8 cellular contexts compared by ENCODE assay signal in the genomic region with DNA sequence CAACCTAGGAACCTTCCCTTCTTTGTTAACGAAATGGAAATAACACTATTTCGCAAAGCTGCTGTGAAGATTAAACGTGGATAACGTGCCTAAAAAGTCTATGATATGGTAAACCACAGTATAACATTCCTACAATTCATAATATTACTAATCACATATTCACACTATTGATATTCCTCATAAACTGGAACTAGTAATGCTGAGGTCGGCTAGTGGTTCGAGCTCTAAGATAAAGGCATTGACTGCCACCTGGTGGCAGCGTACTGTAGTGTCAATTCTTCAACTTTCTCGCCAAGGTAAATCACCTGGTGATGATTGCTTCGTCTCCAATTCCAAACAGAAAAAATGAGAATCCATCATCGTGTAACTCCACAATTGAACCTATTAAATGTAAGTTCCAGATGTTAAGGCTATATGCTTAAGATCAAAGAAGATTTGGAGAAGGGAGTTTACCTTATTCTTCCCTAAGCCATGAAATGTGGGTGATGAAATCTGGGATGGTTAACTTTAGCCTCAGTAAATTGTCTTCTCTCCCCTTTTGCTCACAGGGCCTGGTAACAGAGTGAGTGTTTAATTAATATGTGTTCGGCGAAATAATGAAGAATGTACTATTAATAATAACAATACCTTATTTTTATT.
A peak's percentile ranks its signal among the peaks of the same experiment; 100 is the strongest.
DNase-seq lines count a peak whose midpoint lies in the region; ATAC-seq, FAIRE-seq and TF ChIP-seq lines count a peak whose summit lies in the region.

No MANE protein-coding gene starts in this region.

- POLR2A ChIA-PET in PC-9 (lab: Charles Lee; ENCODE audit: unreplicated experiment) (no interaction called here), H1 (lab: Charles Lee; ENCODE audit: partially characterized antibody) (no interaction called here)

- TF ChIP-seq POLR2A in H1 (IDR thresholded peaks at IDR 0.05; ENCODE audit: control extremely low read depth in 1 of 2, low read depth in 2 of 2, low read length in 2 of 2): no peak

- no peak overlapping the region for H3K27ac Mint-ChIP-seq in Calu3 (ENCODE audit: unreplicated experiment)
- H3K27ac Mint-ChIP-seq in neural crest cell (ENCODE audit: unreplicated experiment): no peak overlapping the region

- 31% methylated on average over 12 of the region's 12 CpGs; no CpG with 5 or more reads in 1 of the 2 experiments for WGBS in H1 (ENCODE audit: extremely low coverage in 1 of 2, insufficient coverage in 1 of 2, insufficient read length in 1 of 2, insufficient replicate concordance in 2 of 2, low coverage in 1 of 2, low lambda C conversion rate in 2 of 2, missing lambda C conversion rate in 1 of 2), 2 experiments
- 18 to 30% methylated on average over 12 of the region's 12 CpGs for WGBS in pancreas, 2 donors

- H4K20me1 ChIP-seq in PC-9 (ENCODE audit: insufficient read depth) (no peaks in the 10 kb centered on the region), H1 (replicated peaks in 1 of 2; ENCODE audit: control insufficient read depth in 1 of 2, insufficient read depth in 2 of 2, low read length in 2 of 2) (no peaks in the 10 kb centered on the region)

- no peak overlapping the region for H3K9ac ChIP-seq in H1 (replicated peaks in 1 of 4; ENCODE audit: extremely low read depth in 1 of 4, low read depth in 3 of 4, low read length in 3 of 4)

- no peaks in the 10 kb centered on the region for H3F3A ChIP-seq in PC-9 (ENCODE audit: insufficient read depth, low read depth)

- H3K4me1 Mint-ChIP-seq in Calu3 (ENCODE audit: low read depth, unreplicated experiment) (no peaks in the 10 kb centered on the region), neural crest cell (no peaks in the 10 kb centered on the region)

- FAIRE-seq in H1 (lab: Jason Lieb, UNC) (peak; percentile 94), pancreas (lab: Jason Lieb, UNC) (no peak)

- H4K5ac ChIP-seq in H1 (ENCODE audit: insufficient read length, low read depth, low read length): no peak overlapping the region

- no peak overlapping the region for H4K8ac ChIP-seq in H1 (ENCODE audit: extremely low read depth, insufficient read depth, low read length)

- no peaks in the 10 kb centered on the region for H3K9me3 ChIP-seq in PC-9 (ENCODE audit: insufficient read depth, low read depth)
- H3K9me3 ChIP-seq in H1 (ENCODE audit: insufficient read depth in 2 of 2, low read depth in 1 of 2, low read length in 1 of 2): no peaks in the 10 kb centered on the region
- no peaks in the 10 kb centered on the region for H3K9me3 ChIP-seq in pancreas

- H2BK15ac ChIP-seq in H1 (ENCODE audit: low read length): no peak overlapping the region

- H3K4me3 Mint-ChIP-seq in Calu3 (ENCODE audit: low read depth, unreplicated experiment) (no peak overlapping the region), neural crest cell (no peak overlapping the region)

- ATAC-seq in GM18508 (IDR thresholded peaks at IDR 0.05; ENCODE audit: insufficient read depth, unreplicated experiment): peak; percentile 70
- peak; percentile 59 for ATAC-seq in HG03558 (IDR thresholded peaks at IDR 0.05; ENCODE audit: extremely low read depth, unreplicated experiment)
- no peak for ATAC-seq in pancreas

- H3K14ac ChIP-seq in H1 (ENCODE audit: insufficient read length): no peak overlapping the region

- H3K36me3 ChIP-seq in PC-9 (ENCODE audit: low read depth): no peaks in the 10 kb centered on the region
- no peaks in the 10 kb centered on the region for H3K36me3 ChIP-seq in H1 (ENCODE audit: control insufficient read depth in 2 of 4, insufficient read depth in 4 of 4, low read length in 3 of 4)
- no peaks in the 10 kb centered on the region for H3K36me3 ChIP-seq in pancreas

- no peak overlapping the region for H2AFZ ChIP-seq in PC-9
- H2AFZ ChIP-seq in H1 (ENCODE audit: low read length): no peak overlapping the region

- H3K56ac ChIP-seq in H1 (replicated peaks; ENCODE audit: insufficient read length, low read depth, low read length): no peak overlapping the region

- H3K27ac ChIP-seq in PC-9 (no peak overlapping the region), H1 (ENCODE audit: low read depth, low read length) (no peak overlapping the region), pancreas (no peak overlapping the region)

- BruUV-seq in Calu3 (replicated peaks; lab: Mats Ljungman, UMichigan) (no TSS peak), PC-9 (replicated peaks; lab: Mats Ljungman, UMichigan) (no TSS peak)

- peak; percentile 87 to 91 for TF ChIP-seq RAD21 in H1 (IDR thresholded peaks at IDR 0.05 in 1 of 2, conservative IDR thresholded peaks at IDR 0.05 in 1 of 2; ENCODE audit: low read depth in 2 of 2, low read length in 2 of 2)

- intact Hi-C loops in Calu3 (cut with micrococcal nuclease; ENCODE audit: unreplicated experiment) (no loop called here), PC-9 (cut with micrococcal nuclease; ENCODE audit: unreplicated experiment) (no loop called here), pancreas (cut with DNase I) (no loop called here)

- H3K23me2 ChIP-seq in H1 (ENCODE audit: low read depth, low read length): no peaks in the 10 kb centered on the region

- no peak overlapping the region for H2AK5ac ChIP-seq in H1 (ENCODE audit: low read depth, low read length)

- H3K4ac ChIP-seq in H1 (replicated peaks; ENCODE audit: insufficient read length, low read depth, low read length): no peak overlapping the region

- H2BK120ac ChIP-seq in H1 (replicated peaks; ENCODE audit: low read depth, low read length): no peak overlapping the region

- H3K4me2 ChIP-seq in PC-9 (no peak overlapping the region), H1 (ENCODE audit: insufficient read depth in 1 of 2, low read depth in 2 of 2, low read length in 2 of 2) (no peak overlapping the region)

- H3K27me3 Mint-ChIP-seq in Calu3 (ENCODE audit: unreplicated experiment): no peaks in the 10 kb centered on the region
- H3K27me3 Mint-ChIP-seq in neural crest cell (ENCODE audit: low read depth): peaks cover 4% of the 10 kb centered on the region

- TF ChIP-seq CTCF in Calu3 (IDR thresholded peaks at IDR 0.05; ENCODE audit: unreplicated experiment) (no peak), PC-9 (conservative IDR thresholded peaks at IDR 0.05) (peak; percentile 80), H1 (IDR thresholded peaks at IDR 0.05; ENCODE audit: control extremely low read depth in 1 of 3, insufficient read depth in 1 of 3, low read depth in 1 of 3, low read length in 3 of 3) (peak; percentile 12 to 84 (median 69)), neural crest cell (conservative IDR thresholded peaks at IDR 0.05) (peak; percentile 93), pancreas (IDR thresholded peaks at IDR 0.05) (peak in 2 of 4 donors; percentile 18 to 26)

- H3K9me3 Mint-ChIP-seq in Calu3 (ENCODE audit: low read depth, unreplicated experiment) (peaks cover 15% of the 10 kb centered on the region), neural crest cell (no peaks in the 10 kb centered on the region)

- no peak for TF ChIP-seq EP300 in H1 (IDR thresholded peaks at IDR 0.05; ENCODE audit: borderline replicate concordance in 1 of 2, low read depth in 2 of 2, low read length in 2 of 2)

- no peaks in the 10 kb centered on the region for H3K79me1 ChIP-seq in H1 (ENCODE audit: low read depth, low read length)

- H3K27me3 ChIP-seq in PC-9 (ENCODE audit: insufficient read depth, low read depth) (peaks cover 24% of the 10 kb centered on the region), H1 (replicated peaks in 1 of 4; ENCODE audit: control insufficient read depth in 3 of 4, extremely low read depth in 1 of 4, insufficient read depth in 3 of 4, low read length in 3 of 4) (no peaks in the 10 kb centered on the region), pancreas (no peaks in the 10 kb centered on the region)

- H3K4me1 ChIP-seq in PC-9 (replicated peaks; ENCODE audit: insufficient read depth): no peaks in the 10 kb centered on the region
- H3K4me1 ChIP-seq in H1 (replicated peaks in 1 of 4; ENCODE audit: control insufficient read depth in 3 of 4, insufficient read depth in 4 of 4, low read length in 3 of 4): no peaks in the 10 kb centered on the region
- no peaks in the 10 kb centered on the region for H3K4me1 ChIP-seq in pancreas

- no peak overlapping the region for H2BK20ac ChIP-seq in H1 (ENCODE audit: low read length)

- no peaks in the 10 kb centered on the region for H3K36me3 Mint-ChIP-seq in Calu3 (ENCODE audit: insufficient read depth, unreplicated experiment)
- no peaks in the 10 kb centered on the region for H3K36me3 Mint-ChIP-seq in neural crest cell (ENCODE audit: low read depth)

- no peak overlapping the region for H4K91ac ChIP-seq in H1 (replicated peaks; ENCODE audit: insufficient read length, low read length)

- no peak overlapping the region for H2BK12ac ChIP-seq in H1 (ENCODE audit: low read depth, low read length)

- no peaks in the 10 kb centered on the region for H3K9me2 ChIP-seq in PC-9 (ENCODE audit: insufficient read depth)

- DNase-seq in Calu3 (peak; percentile 41), PC-9 (peak in 1 of 2 experiments; percentile 19), H1 (ENCODE audit: low read depth in 1 of 2, low spot score in 2 of 2) (peak in 1 of 2 experiments; percentile 65), neural crest cell (ENCODE audit: low read depth, low spot score) (peak; percentile 41), pancreas (no peak), GF-D8 (lab: John Stamatoyannopoulos, UW) (no peak)

- H2BK5ac ChIP-seq in H1 (ENCODE audit: low read depth, low read length): no peak overlapping the region

- H3K79me2 ChIP-seq in PC-9 (ENCODE audit: low read depth) (no peaks in the 10 kb centered on the region), H1 (ENCODE audit: control insufficient read depth in 1 of 2, insufficient read depth in 2 of 2, low read length in 2 of 2) (no peaks in the 10 kb centered on the region)

- no peak overlapping the region for H3K18ac ChIP-seq in H1 (ENCODE audit: extremely low read depth, low read length)

- H3K4me3 ChIP-seq in PC-9 (no peak overlapping the region), H1 (ENCODE audit: extremely low read depth in 1 of 4, insufficient read depth in 2 of 4, low read depth in 3 of 4, low read length in 4 of 4) (no peak overlapping the region), pancreas (no peak overlapping the region)

- H3K23ac ChIP-seq in H1 (ENCODE audit: insufficient read length): no peak overlapping the region

- CTCF ChIA-PET in Calu3 (lab: Charles Lee): interaction anchor here (1.4 kb wide), 1 partner anchor 1285 kb away, joined by 6 read pairs; no protein-coding TSS in a partner anchor
- CTCF ChIA-PET in PC-9 (lab: Charles Lee): interaction anchor here (0.7 kb wide), 1 partner anchor 27 kb away, joined by 3 read pairs; no protein-coding TSS in a partner anchor
- CTCF ChIA-PET in H1 (lab: Charles Lee; ENCODE audit: partially characterized antibody): interaction anchor here (0.6 to 3.3 kb wide), 32 partner anchors 8 to 1999 kb away, joined by 3 to 37 read pairs (median 4); no protein-coding TSS in a partner anchor

TF ChIP-seq in H1, 55 proteins besides CTCF, POLR2A, EP300 and RAD21 (continues in another document):
- TF ChIP-seq MAFK (IDR thresholded peaks at IDR 0.05; ENCODE audit: low read depth, low read length): peak; percentile 66; the same call in 1 of the 2 replicates
- TF ChIP-seq GABPA (IDR thresholded peaks at IDR 0.05; ENCODE audit: borderline replicate concordance, insufficient read depth, low read length): no peak
- TF ChIP-seq JUN (IDR thresholded peaks at IDR 0.05; ENCODE audit: low read depth, low read length): no peak

Comparison
In these comparisons a context has a peak if more than half of its experiments do, and no peak if none do; other contexts are left out.
1. DNase-seq: peak in Calu3 (single experiment) and neural crest cell (single experiment); none in pancreas (0 of 6) and GF-D8 (single experiment).
2. ATAC-seq: peak in GM18508 (single experiment) and HG03558 (single experiment); none in pancreas (0 of 4).